In the genomic region with DNA sequence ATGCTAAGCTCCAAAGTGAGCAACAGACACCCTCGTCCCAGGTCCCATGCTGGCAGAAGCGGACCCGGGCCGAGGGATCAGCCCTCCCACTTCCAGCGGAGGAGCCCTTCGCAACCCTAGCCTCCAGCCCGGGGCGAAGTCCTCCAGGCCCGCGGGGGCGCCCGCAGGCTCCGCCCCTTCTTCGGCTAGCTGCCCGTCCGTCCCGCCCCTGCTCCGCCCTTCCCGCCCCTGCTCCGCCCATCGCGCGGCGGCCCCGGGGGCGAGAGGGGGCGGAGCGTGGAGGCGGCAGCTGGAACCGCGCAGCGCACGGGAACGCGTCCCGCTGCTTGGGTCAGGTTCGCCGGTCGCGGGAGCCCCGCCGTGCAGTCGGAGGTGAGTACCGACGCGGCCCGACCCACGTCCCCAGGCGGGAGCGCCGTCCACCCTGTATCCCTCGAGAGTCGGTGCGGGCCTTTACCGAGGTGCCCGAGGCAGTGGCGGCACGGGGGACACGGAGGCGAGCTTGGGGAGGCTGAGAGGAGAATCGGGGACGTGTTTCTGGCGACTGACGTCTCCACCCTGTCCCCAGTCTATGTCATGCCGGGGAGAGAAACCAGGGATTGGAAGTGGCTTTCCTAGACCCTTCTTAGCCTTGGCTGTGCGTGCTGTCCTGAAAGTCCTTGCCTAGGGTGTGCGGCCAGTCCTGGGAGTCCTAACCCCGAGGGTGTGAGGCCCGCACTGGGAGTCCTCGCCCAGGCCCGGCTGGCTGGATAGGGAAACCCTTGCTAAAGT, we compare ENCODE assay signal across 8 cellular contexts. TPM values are rescaled to one million over a fixed set of nuclear protein-coding genes. Genes with fewer than 3 reads are reported as not detected.
A peak's percentile ranks its signal among the peaks of the same experiment; 100 is the strongest.
DNase-seq lines count a peak whose midpoint lies in the region; ATAC-seq and TF ChIP-seq lines count a peak whose summit lies in the region.

Gene ACO1 (plus strand): TSS at position 280 of the 771 bp plus-strand sequence. CDS start 20,864 bp downstream, outside the sequence.

- H3K27me3 ChIP-seq in KMS-11 (ENCODE audit: insufficient read depth, low read depth) (no peaks in the 10 kb centered on the region), neural progenitor cell (peaks cover 54% of the 10 kb centered on the region), stomach smooth muscle (ENCODE audit: control insufficient read depth in 1 of 2, insufficient read depth in 2 of 2, low read length in 2 of 2) (no peaks in the 10 kb centered on the region)

- H4K20me1 ChIP-seq in KMS-11 (ENCODE audit: insufficient read depth): no peaks in the 10 kb centered on the region
- no peaks in the 10 kb centered on the region for H4K20me1 ChIP-seq in neural progenitor cell (ENCODE audit: low read depth)

- peak within 1 kb of the TSS; percentile 46; the same call in 1 of the 2 replicates for H3K9ac ChIP-seq in KMS-11
- H3K9ac ChIP-seq in neural progenitor cell: peak within 1 kb of the TSS; percentile 39
- peak within 1 kb of the TSS; percentile 88 to 90 for H3K9ac ChIP-seq in stomach smooth muscle (ENCODE audit: low read length in 2 of 2)

- H3K36me3 ChIP-seq in KMS-11 (ENCODE audit: insufficient read depth): no peaks in the 10 kb centered on the region
- H3K36me3 ChIP-seq in neural progenitor cell: no peaks in the 10 kb centered on the region
- no peaks in the 10 kb centered on the region for H3K36me3 ChIP-seq in stomach smooth muscle (ENCODE audit: control insufficient read depth in 2 of 2, insufficient read depth in 2 of 2, low read length in 2 of 2)

- peaks cover 8% of the 10 kb centered on the region for H3K4me1 Mint-ChIP-seq in neural progenitor cell

- H2AFZ ChIP-seq in KMS-11 (ENCODE audit: low read depth) (peak within 1 kb of the TSS; percentile 85), neural progenitor cell (replicated peaks) (peak within 1 kb of the TSS; percentile 94)

- no peak for TF ChIP-seq CTCF in KMS-11 (conservative IDR thresholded peaks at IDR 0.05; ENCODE audit: low read depth, low read length)
- TF ChIP-seq CTCF in foreskin fibroblast (IDR thresholded peaks at IDR 0.05; ENCODE audit: low read depth, low read length): no peak
- TF ChIP-seq CTCF in neural progenitor cell (IDR thresholded peaks at IDR 0.05): peak; percentile 10

- no peaks in the 10 kb centered on the region for H3K79me2 ChIP-seq in KMS-11 (ENCODE audit: insufficient read depth, low read depth)
- H3K79me2 ChIP-seq in neural progenitor cell (ENCODE audit: low read depth): peaks cover 6% of the 10 kb centered on the region

- ATAC-seq in GM21825 (IDR thresholded peaks at IDR 0.05; ENCODE audit: unreplicated experiment): peak; percentile 98

- no peaks in the 10 kb centered on the region for H3F3A ChIP-seq in neural progenitor cell (ENCODE audit: low read depth)

- peak; percentile 89 for DNase-seq in ELF-1 (ENCODE audit: low read depth, low spot score)
- peak; percentile 56 to 61 for DNase-seq in SHP77 (lab: John Stamatoyannopoulos, UW)
- DNase-seq in activated gamma-delta T cell treated with Interleukin-2 at 50 U/mL for 16 hours: peak; percentile 87
- DNase-seq in foreskin fibroblast: peak; percentile 87 to 96
- peak; percentile 96 for DNase-seq in neural progenitor cell (ENCODE audit: low spot score)

- peak within 1 kb of the TSS; percentile 94 for H3K4me3 Mint-ChIP-seq in neural progenitor cell

- peaks cover 28% of the 10 kb centered on the region for H3K27me3 Mint-ChIP-seq in neural progenitor cell (ENCODE audit: insufficient read depth, low read depth)

- H3K9me3 ChIP-seq in neural progenitor cell (ENCODE audit: low read depth): no peaks in the 10 kb centered on the region
- no peaks in the 10 kb centered on the region for H3K9me3 ChIP-seq in stomach smooth muscle (ENCODE audit: control insufficient read depth in 2 of 2, low read length in 2 of 2)

- H3K27ac ChIP-seq in KMS-11 (no peak within 1 kb of the TSS), neural progenitor cell (no peak within 1 kb of the TSS), stomach smooth muscle (ENCODE audit: low read length) (peak within 1 kb of the TSS; percentile 80)

- peaks cover 8% of the 10 kb centered on the region for H3K4me1 ChIP-seq in KMS-11 (ENCODE audit: low read depth, poor library complexity, severe bottlenecking)
- H3K4me1 ChIP-seq in neural progenitor cell: no peaks in the 10 kb centered on the region
- H3K4me1 ChIP-seq in stomach smooth muscle (ENCODE audit: control insufficient read depth, insufficient read depth, low read length): peaks cover 12% of the 10 kb centered on the region

- H3K36me3 Mint-ChIP-seq in neural progenitor cell: peaks cover 4% of the 10 kb centered on the region

- H3K4me3 ChIP-seq in KMS-11 (IDR thresholded peaks at IDR 0.05; ENCODE audit: insufficient read depth, low read depth, low read length) (no peak within 1 kb of the TSS), foreskin fibroblast (ENCODE audit: low read depth in 1 of 2, low read length in 2 of 2) (peak within 1 kb of the TSS; percentile 86 to 88), neural progenitor cell (peak within 1 kb of the TSS; percentile 82), stomach smooth muscle (ENCODE audit: low read length in 2 of 2) (peak within 1 kb of the TSS; percentile 88 to 92)

- no peaks in the 10 kb centered on the region for H3K9me3 Mint-ChIP-seq in neural progenitor cell

- no peak within 1 kb of the TSS for H3K27ac Mint-ChIP-seq in neural progenitor cell

- H3K4me2 ChIP-seq in KMS-11 (peak within 1 kb of the TSS; percentile 56), neural progenitor cell (peak within 1 kb of the TSS; percentile 85)

RNA-seq across cellular contexts. Expression of gene ACO1, which starts in this region (rescaled TPM):
- 37.6 and 38.2 TPM in 2 replicates for total RNA-seq in neural progenitor cell (ENCODE audit: low replicate concordance)

Comparison
In these comparisons a context has a peak if more than half of its experiments do, and no peak if none do; other contexts are left out.
1. H3K9ac ChIP-seq: peak in every context shown above with its lines; median percentile 89 in stomach smooth muscle; 46 in KMS-11; 39 in neural progenitor cell.